ENCODE assay signal across 30 cellular contexts in genomic region chr18:7062236-7062635, GRCh38. TPM values are rescaled to one million over a fixed set of nuclear protein-coding genes. Genes with fewer than 3 reads are reported as not detected.
"Had no signal": no experiment of that assay in that cellular context is flagged by ENCODE, and none has a peak within 500 bp of the region (broad histone marks: within the 10 kb centered on the region; RNA-seq: fewer than 3 reads in every experiment).

No MANE protein-coding gene starts in this region.

- H3K36me3 ChIP-seq: adrenal gland, ascending aorta, SJCRH30 had no signal

- DNase-seq: activated CD4-positive, alpha-beta T cell treated with anti-CD3 and anti-CD28 coated beads for 48 hours; activated CD4-positive, alpha-beta T cell treated with anti-CD3 and anti-CD28 coated beads, Interleukin-2, amount 50 U/mL, for 4 hours; activated CD4-positive, CD25-positive, alpha-beta regulatory T cell treated with anti-CD3 and anti-CD28 coated beads, Interleukin-2, amount 50 U/mL, for 72 hours; activated CD8-positive, alpha-beta memory T cell treated with anti-CD3 and anti-CD28 coated beads, Interleukin-2, amount 50 U/mL, for 48 hours; activated CD8-positive, alpha-beta T cell treated with anti-CD3 and anti-CD28 coated beads, Interleukin-2, amount 10 ng/mL, durations not matched to agents 7 days and 5 days; activated naive CD4-positive, alpha-beta T cell treated with anti-CD3 and anti-CD28 coated beads, Interleukin-2, amount 50 U/mL, for 16 hours; activated naive CD8-positive, alpha-beta T cell treated with anti-CD3 and anti-CD28 coated beads, Interleukin-2, amount 10 ng/mL, durations not matched to agents 7 days and 5 days; activated T-cell treated with anti-CD3 and anti-CD28 coated beads, Interleukin-2, amount 50 U/mL, for 1 hour; adrenal gland; body of pancreas; central memory CD4-positive, alpha-beta T cell; Karpas-422; MM.1S; NCI-H1105; NCI-H1436; NCI-H1694 treated with DMSO at 0.1 percent for 48 hours; NCI-H2029 treated with DMSO at 0.1 percent for 48 hours; NCI-H345; NCI-H510A; NCI-H69; NK-92 treated with Interleukin-12 subunit alpha and Interleukin-12 subunit beta, amount 100 ng/mL, for 24 hours; OCI-M1; Right ventricle myocardium superior; RPMI8226; SJCRH30; SK-N-SH; T-helper 1 cell had no signal

- H3K27ac Mint-ChIP-seq: activated CD8-positive, alpha-beta T cell treated with anti-CD3 and anti-CD28 coated beads, Interleukin-2, amount 10 ng/mL, durations not matched to agents 7 days and 5 days; activated naive CD8-positive, alpha-beta T cell treated with anti-CD3 and anti-CD28 coated beads, Interleukin-2, amount 10 ng/mL, durations not matched to agents 7 days and 5 days had no signal

- ATAC-seq: activated CD8-positive, alpha-beta T cell treated with anti-CD3 and anti-CD28 coated beads, Interleukin-2, amount 10 ng/mL, durations not matched to agents 7 days and 5 days; body of pancreas; Panc1 had no signal

- H3K9me3 ChIP-seq: adrenal gland, ascending aorta, body of pancreas, SJCRH30, SK-N-SH had no signal

- H3K36me3 Mint-ChIP-seq: activated naive CD8-positive, alpha-beta T cell treated with anti-CD3 and anti-CD28 coated beads, Interleukin-2, amount 10 ng/mL, durations not matched to agents 7 days and 5 days had no signal

- H3K27ac ChIP-seq: adrenal gland, ascending aorta, body of pancreas, SJCRH30 had no signal

- H3K4me3 ChIP-seq: adrenal gland, ascending aorta, body of pancreas, SJCRH30 had no signal

- H3K27me3 ChIP-seq: ascending aorta, body of pancreas, SJCRH30 had no signal

- H3K27me3 Mint-ChIP-seq: activated naive CD8-positive, alpha-beta T cell treated with anti-CD3 and anti-CD28 coated beads, Interleukin-2, amount 10 ng/mL, durations not matched to agents 7 days and 5 days had no signal

- H3K9me3 Mint-ChIP-seq: activated naive CD8-positive, alpha-beta T cell treated with anti-CD3 and anti-CD28 coated beads, Interleukin-2, amount 10 ng/mL, durations not matched to agents 7 days and 5 days had no signal

- H3K4me3 Mint-ChIP-seq: activated CD8-positive, alpha-beta T cell treated with anti-CD3 and anti-CD28 coated beads, Interleukin-2, amount 10 ng/mL, durations not matched to agents 7 days and 5 days; activated naive CD8-positive, alpha-beta T cell treated with anti-CD3 and anti-CD28 coated beads, Interleukin-2, amount 10 ng/mL, durations not matched to agents 7 days and 5 days had no signal

- H3K4me1 Mint-ChIP-seq: activated naive CD8-positive, alpha-beta T cell treated with anti-CD3 and anti-CD28 coated beads, Interleukin-2, amount 10 ng/mL, durations not matched to agents 7 days and 5 days had no signal

- H3K4me1 ChIP-seq: adrenal gland, ascending aorta, SJCRH30 had no signal

RNA-seq across cellular contexts. Expression of gene LAMA1, which starts 55.4 kb away (rescaled TPM):
- total RNA-seq: activated CD8-positive, alpha-beta T cell treated with anti-CD3 and anti-CD28 coated beads, Interleukin-2, amount 10 ng/mL, durations not matched to agents 7 days and 5 days; activated naive CD8-positive, alpha-beta T cell treated with anti-CD3 and anti-CD28 coated beads, Interleukin-2, amount 10 ng/mL, durations not matched to agents 7 days and 5 days; ascending aorta; T-helper 2 cell treated with Interferon-gamma antibody and Interleukin-4, amounts not matched to agents 100 ng/mL and 5 ng/mL, for 36 hours had no signal
